8 cellular contexts compared by ENCODE assay signal in genomic region chr6:132298344-132298949, GRCh38.
DNase-seq lines count a peak whose midpoint lies in the region; ATAC-seq and TF ChIP-seq lines count a peak whose summit lies in the region.

No MANE protein-coding gene starts in this region.

- H3K27ac Mint-ChIP-seq in mesothelial cell of epicardium = no peak overlapping the region

- H3K4me3 Mint-ChIP-seq in mesothelial cell of epicardium = no peak overlapping the region

- TF ChIP-seq CTCF in mesothelial cell of epicardium (IDR thresholded peaks at IDR 0.05; ENCODE audit: unreplicated experiment) = peak; percentile 62

- peaks cover 28% of the 10 kb centered on the region for H3K36me3 Mint-ChIP-seq in mesothelial cell of epicardium

- DNase-seq in stimulated activated CD4-positive, alpha-beta T cell treated with anti-CD3 and anti-CD28 coated beads, Interleukin-12 subunit alpha, Interleukin-12 subunit beta, amount 100 ng/mL, for 48 hours (ENCODE audit: low read depth in 2 of 3, low spot score in 1 of 3) = peak in 2 of 3 donors; percentile 12 to 30
- DNase-seq in stimulated activated CD4-positive, alpha-beta T cell treated with anti-CD3 and anti-CD28 coated beads, Interleukin-4, amount 100 ng/mL, for 4 hours = no peak
- peak; percentile 69 for DNase-seq in RPMI8226
- DNase-seq in dermis blood vessel endothelial cell = peak; percentile 77
- DNase-seq in mesothelial cell of epicardium (ENCODE audit: low spot score in 2 of 2, unreplicated experiment in 2 of 2) = peak in 1 of 2 experiments; percentile 46

- H3K9me3 Mint-ChIP-seq in mesothelial cell of epicardium = peaks cover 12% of the 10 kb centered on the region

- H3K4me1 Mint-ChIP-seq in mesothelial cell of epicardium = no peaks in the 10 kb centered on the region

- peak; percentile 57 for ATAC-seq in HG03103 (IDR thresholded peaks at IDR 0.05; ENCODE audit: low read depth, unreplicated experiment)
- ATAC-seq in GM21526 (IDR thresholded peaks at IDR 0.05; ENCODE audit: low FRiP score, unreplicated experiment) = no peak
- ATAC-seq in HG02588 (IDR thresholded peaks at IDR 0.05; ENCODE audit: unreplicated experiment) = no peak

- no peaks in the 10 kb centered on the region for H3K27me3 Mint-ChIP-seq in mesothelial cell of epicardium (ENCODE audit: low read depth)

Comparison
In these comparisons a context has a peak if more than half of its experiments do, and no peak if none do; other contexts are left out.
1. DNase-seq: peak in stimulated activated CD4-positive, alpha-beta T cell treated with anti-CD3 and anti-CD28 coated beads, Interleukin-12 subunit alpha, Interleukin-12 subunit beta, amount 100 ng/mL, for 48 hours (2 of 3), RPMI8226 (single experiment) and dermis blood vessel endothelial cell (single experiment); none in stimulated activated CD4-positive, alpha-beta T cell treated with anti-CD3 and anti-CD28 coated beads, Interleukin-4, amount 100 ng/mL, for 4 hours (0 of 2).